In the genomic region with DNA sequence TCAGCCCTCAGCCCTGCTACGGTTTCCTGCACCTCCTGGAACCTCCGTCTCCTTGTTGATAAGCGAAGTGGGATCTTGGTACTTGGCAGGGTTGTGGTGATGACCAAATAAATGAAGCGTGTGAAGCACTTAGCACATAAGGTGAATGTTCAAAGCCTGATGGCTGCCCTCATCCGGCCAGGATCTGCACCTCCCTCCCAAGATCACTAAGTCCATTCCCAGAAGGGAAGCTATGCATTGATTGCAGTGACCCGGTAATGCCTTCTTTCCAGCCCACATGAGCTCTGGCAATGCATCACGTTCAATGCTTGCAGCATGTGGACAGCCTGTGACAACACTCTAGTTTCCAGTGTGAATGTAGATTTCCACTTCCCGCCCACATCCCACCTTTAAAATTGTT, we compare ENCODE assay signal across 1 cellular context.
TF ChIP-seq lines count a peak whose summit lies in the region.

No MANE protein-coding gene starts in this region.

TF ChIP-seq in HepG2, 621 proteins besides CTCF, POLR2A, EP300 and RAD21:
- TF ChIP-seq ATM (IDR thresholded peaks at IDR 0.05; ENCODE audit: borderline replicate concordance) (no peak), TAF15 (IDR thresholded peaks at IDR 0.05; ENCODE audit: low read depth, low read length, poor library complexity, severe bottlenecking) (no peak), ZNF124 (CRISPR knock-in tag; IDR thresholded peaks at IDR 0.05) (no peak), ETS1 (CRISPR knock-in tag; IDR thresholded peaks at IDR 0.05) (no peak), THAP9 (CRISPR knock-in tag; IDR thresholded peaks at IDR 0.05; ENCODE audit: borderline replicate concordance) (no peak), NFIC (IDR thresholded peaks at IDR 0.05; ENCODE audit: low read length) (no peak)
